12 cellular contexts compared by ENCODE assay signal in genomic region chr5:145854651-145855258, GRCh38. TPM values are rescaled to one million over a fixed set of nuclear protein-coding genes. Genes with fewer than 3 reads are reported as not detected.
DNase-seq lines count a peak whose midpoint lies in the region; ATAC-seq, FAIRE-seq and TF ChIP-seq lines count a peak whose summit lies in the region.
"Had no signal": no experiment of that assay in that cellular context is flagged by ENCODE, and none has a peak within 500 bp of the region (broad histone marks: within the 10 kb centered on the region; RNA-seq: fewer than 3 reads in every experiment).

No MANE protein-coding gene starts in this region.

- H3K9ac ChIP-seq in H1 (replicated peaks in 1 of 4; ENCODE audit: extremely low read depth in 1 of 4, low read depth in 3 of 4, low read length in 3 of 4) = no peak overlapping the region

- H3K79me2 ChIP-seq in H1 (ENCODE audit: control insufficient read depth in 1 of 2, insufficient read depth in 2 of 2, low read length in 2 of 2) = no peaks in the 10 kb centered on the region
- no peaks in the 10 kb centered on the region for H3K79me2 ChIP-seq in osteoblast (ENCODE audit: insufficient read depth, low read length)

- H3K9me3 ChIP-seq in H1 (ENCODE audit: insufficient read depth in 2 of 2, low read depth in 1 of 2, low read length in 1 of 2) = no peaks in the 10 kb centered on the region
- H3K9me3 ChIP-seq in osteoblast (ENCODE audit: low read depth, low read length) = no peaks in the 10 kb centered on the region
- no peaks in the 10 kb centered on the region for H3K9me3 ChIP-seq in suprapubic skin

- no peaks in the 10 kb centered on the region for H4K20me1 ChIP-seq in H1 (replicated peaks in 1 of 2; ENCODE audit: control insufficient read depth in 1 of 2, insufficient read depth in 2 of 2, low read length in 2 of 2)
- H4K20me1 ChIP-seq in osteoblast (ENCODE audit: insufficient read depth, low read length) = no peaks in the 10 kb centered on the region

- 87% methylated on average over 2 of the region's 2 CpGs; no CpG with 5 or more reads in 1 of the 2 experiments for WGBS in H1 (ENCODE audit: extremely low coverage in 1 of 2, insufficient coverage in 1 of 2, insufficient read length in 1 of 2, insufficient replicate concordance in 2 of 2, low coverage in 1 of 2, low lambda C conversion rate in 2 of 2, missing lambda C conversion rate in 1 of 2), 2 experiments
- WGBS in suprapubic skin = 68% methylated on average over 2 of the region's 2 CpGs

- H3K4ac ChIP-seq in H1 (replicated peaks; ENCODE audit: insufficient read length, low read depth, low read length) = no peak overlapping the region

- no peaks in the 10 kb centered on the region for H3K79me1 ChIP-seq in H1 (ENCODE audit: low read depth, low read length)

- H4K5ac ChIP-seq in H1 (ENCODE audit: insufficient read length, low read depth, low read length) = no peak overlapping the region

- no peak overlapping the region; the same call in 1 of the 2 replicates for H2BK12ac ChIP-seq in H1 (ENCODE audit: low read depth, low read length)

- TF ChIP-seq POLR2A in H1 (IDR thresholded peaks at IDR 0.05; ENCODE audit: control extremely low read depth in 1 of 2, low read depth in 2 of 2, low read length in 2 of 2) (no peak), suprapubic skin (IDR thresholded peaks at IDR 0.05) (no peak)

- no peak overlapping the region for H3K4me3 Mint-ChIP-seq in activated CD4-positive, alpha-beta memory T cell treated with anti-CD3 and anti-CD28 coated beads, Interleukin-2, amount 10 ng/mL, durations not matched to agents 7 days and 5 days
- H3K4me3 Mint-ChIP-seq: central memory CD8-positive, alpha-beta T cell; naive B cell had no signal

- no peak for TF ChIP-seq RAD21 in H1 (IDR thresholded peaks at IDR 0.05 in 1 of 2, conservative IDR thresholded peaks at IDR 0.05 in 1 of 2; ENCODE audit: low read depth in 2 of 2, low read length in 2 of 2)

- no peak overlapping the region for H2AK5ac ChIP-seq in H1 (ENCODE audit: low read depth, low read length)

- H3K27ac ChIP-seq in H1 (ENCODE audit: low read depth, low read length) = no peak overlapping the region
- peak overlapping the region; percentile 59 for H3K27ac ChIP-seq in osteoblast (ENCODE audit: low read depth, low read length)
- no peak overlapping the region for H3K27ac ChIP-seq in suprapubic skin

- TF ChIP-seq CTCF in H1 (IDR thresholded peaks at IDR 0.05; ENCODE audit: control extremely low read depth in 1 of 3, insufficient read depth in 1 of 3, low read depth in 1 of 3, low read length in 3 of 3) (no peak), osteoblast (IDR thresholded peaks at IDR 0.05; ENCODE audit: extremely low read depth, low read depth, low read length) (no peak), suprapubic skin (IDR thresholded peaks at IDR 0.05) (no peak)

- H2BK20ac ChIP-seq in H1 (ENCODE audit: low read length) = no peak overlapping the region

- no peaks in the 10 kb centered on the region for H3K27me3 ChIP-seq in H1 (replicated peaks in 1 of 4; ENCODE audit: control insufficient read depth in 3 of 4, extremely low read depth in 1 of 4, insufficient read depth in 3 of 4, low read length in 3 of 4)
- no peaks in the 10 kb centered on the region for H3K27me3 ChIP-seq in osteoblast (ENCODE audit: insufficient read depth, low read length)
- H3K27me3 ChIP-seq in suprapubic skin = no peaks in the 10 kb centered on the region

- DNase-seq in GM04503 (ENCODE audit: low read depth) (peak; percentile 44), NOMO-1 treated with DMSO at 0.1 percent for 48 hours (lab: John Stamatoyannopoulos, UW; ENCODE audit: unreplicated experiment) (peak; percentile 53), H1 (ENCODE audit: low read depth in 1 of 2, low spot score in 2 of 2) (no peak), osteoblast (ENCODE audit: insufficient read length, low spot score, missing footprints) (peak; percentile 84), suprapubic skin (ENCODE audit: low spot score in 2 of 2) (no peak)
- no peak for DNase-seq in activated CD4-positive, alpha-beta memory T cell treated with anti-CD3 and anti-CD28 coated beads, Interleukin-2, amount 10 ng/mL, durations not matched to agents 7 days and 5 days
- DNase-seq: naive B cell had no signal

- CTCF ChIA-PET in H1 (lab: Charles Lee; ENCODE audit: partially characterized antibody) = interaction anchor here (0.6 to 3.4 kb wide), 6 partner anchors 20 to 187 kb away, joined by 3 to 23 read pairs (median 3); partner anchors contain the start of gene PRELID2
- CTCF ChIA-PET in activated CD4-positive, alpha-beta memory T cell treated with anti-CD3 and anti-CD28 coated beads, Interleukin-2, amount 10 ng/mL, durations not matched to agents 7 days and 5 days (lab: Charles Lee) = no interaction called here

- H3K4me1 ChIP-seq in H1 (replicated peaks in 1 of 4; ENCODE audit: control insufficient read depth in 3 of 4, insufficient read depth in 4 of 4, low read length in 3 of 4) (peaks cover 3 to 5% (median 3%) of the 10 kb centered on the region in 4 experiments; a peak in 5 of 7 replicates), osteoblast (ENCODE audit: insufficient read depth, low read length) (peaks cover 31% of the 10 kb centered on the region), suprapubic skin (peaks cover 28% of the 10 kb centered on the region)

- H2BK120ac ChIP-seq in H1 (replicated peaks; ENCODE audit: low read depth, low read length) = no peak overlapping the region

- H4K91ac ChIP-seq in H1 (replicated peaks; ENCODE audit: insufficient read length, low read length) = no peak overlapping the region

- no peak overlapping the region for H3K18ac ChIP-seq in H1 (ENCODE audit: extremely low read depth, low read length)

- H2BK5ac ChIP-seq in H1 (ENCODE audit: low read depth, low read length) = no peak overlapping the region

- no peaks in the 10 kb centered on the region for H3K36me3 ChIP-seq in H1 (ENCODE audit: control insufficient read depth in 2 of 4, insufficient read depth in 4 of 4, low read length in 3 of 4)
- H3K36me3 ChIP-seq in osteoblast (ENCODE audit: insufficient read depth, low read length) = no peaks in the 10 kb centered on the region
- no peaks in the 10 kb centered on the region for H3K36me3 ChIP-seq in suprapubic skin

- no peaks in the 10 kb centered on the region for H3K36me3 Mint-ChIP-seq in activated CD4-positive, alpha-beta memory T cell treated with anti-CD3 and anti-CD28 coated beads, Interleukin-2, amount 10 ng/mL, durations not matched to agents 7 days and 5 days (ENCODE audit: low read depth)
- H3K36me3 Mint-ChIP-seq: naive B cell had no signal

- no peak overlapping the region for H3K23ac ChIP-seq in H1 (ENCODE audit: insufficient read length)

- H2AFZ ChIP-seq in H1 (ENCODE audit: low read length) (peak overlapping the region; percentile 55; the same call in 1 of the 2 replicates), osteoblast (ENCODE audit: low read length) (peak overlapping the region; percentile 68)

- no peak overlapping the region for H3K27ac Mint-ChIP-seq in activated CD4-positive, alpha-beta memory T cell treated with anti-CD3 and anti-CD28 coated beads, Interleukin-2, amount 10 ng/mL, durations not matched to agents 7 days and 5 days
- H3K27ac Mint-ChIP-seq: naive B cell had no signal

- POLR2A ChIA-PET in H1 (lab: Charles Lee; ENCODE audit: partially characterized antibody) = no interaction called here
- POLR2A ChIA-PET in activated CD4-positive, alpha-beta memory T cell treated with anti-CD3 and anti-CD28 coated beads, Interleukin-2, amount 10 ng/mL, durations not matched to agents 7 days and 5 days (lab: Charles Lee) = no interaction called here

- H3K4me2 ChIP-seq in H1 (ENCODE audit: insufficient read depth in 1 of 2, low read depth in 2 of 2, low read length in 2 of 2) (no peak overlapping the region), osteoblast (ENCODE audit: insufficient read depth, low read length) (peak overlapping the region; percentile 30)

- H3K23me2 ChIP-seq in H1 (ENCODE audit: low read depth, low read length) = peaks cover 2% of the 10 kb centered on the region; the same call in 1 of the 2 replicates

- no peak for FAIRE-seq in H1 (lab: Jason Lieb, UNC)
- FAIRE-seq: GM12892 had no signal

- H3K4me1 Mint-ChIP-seq in activated CD4-positive, alpha-beta memory T cell treated with anti-CD3 and anti-CD28 coated beads, Interleukin-2, amount 10 ng/mL, durations not matched to agents 7 days and 5 days = no peaks in the 10 kb centered on the region
- H3K4me1 Mint-ChIP-seq: central memory CD8-positive, alpha-beta T cell had no signal

- H3K4me3 ChIP-seq in H1 (ENCODE audit: extremely low read depth in 1 of 4, insufficient read depth in 2 of 4, low read depth in 3 of 4, low read length in 4 of 4) (no peak overlapping the region), osteoblast (ENCODE audit: insufficient read depth, low read length) (no peak overlapping the region), suprapubic skin (no peak overlapping the region)

- no peak overlapping the region for H3K56ac ChIP-seq in H1 (replicated peaks; ENCODE audit: insufficient read length, low read depth, low read length)

- H2BK15ac ChIP-seq in H1 (ENCODE audit: low read length) = no peak overlapping the region

- ATAC-seq in GM19463 (IDR thresholded peaks at IDR 0.05; ENCODE audit: unreplicated experiment) = no peak
- ATAC-seq in HG03095 (IDR thresholded peaks at IDR 0.05; ENCODE audit: unreplicated experiment) = no peak

- no peaks in the 10 kb centered on the region for H3K9me3 Mint-ChIP-seq in activated CD4-positive, alpha-beta memory T cell treated with anti-CD3 and anti-CD28 coated beads, Interleukin-2, amount 10 ng/mL, durations not matched to agents 7 days and 5 days
- H3K9me3 Mint-ChIP-seq: central memory CD8-positive, alpha-beta T cell; naive B cell had no signal

- H3K27me3 Mint-ChIP-seq in activated CD4-positive, alpha-beta memory T cell treated with anti-CD3 and anti-CD28 coated beads, Interleukin-2, amount 10 ng/mL, durations not matched to agents 7 days and 5 days = peaks cover 7% of the 10 kb centered on the region
- H3K27me3 Mint-ChIP-seq: central memory CD8-positive, alpha-beta T cell had no signal

- no peak for TF ChIP-seq EP300 in H1 (IDR thresholded peaks at IDR 0.05; ENCODE audit: borderline replicate concordance in 1 of 2, low read depth in 2 of 2, low read length in 2 of 2)
- TF ChIP-seq EP300 in suprapubic skin (IDR thresholded peaks at IDR 0.05) = no peak

- H3K14ac ChIP-seq in H1 (ENCODE audit: insufficient read length) = no peak overlapping the region

- peak overlapping the region; percentile 45; the same call in 1 of the 2 replicates for H4K8ac ChIP-seq in H1 (ENCODE audit: extremely low read depth, insufficient read depth, low read length)

RNA-seq across cellular contexts. Expression of gene GRXCR2, which starts 18.1 kb away (rescaled TPM):
- not detected in 2 replicates for total RNA-seq in H1 (2021; fragmentation: NEBNext Ultra II Directional; extraction: Animal tissue kit (Norgen Biotek cat#: 25700))
- polyA plus RNA-seq in H1 (2011; rRNA removed) = not detected in 2 replicates
- polyA plus RNA-seq in H1 (2011; cell fraction: cytosol; rRNA removed) = not detected
- polyA plus RNA-seq in H1 (2011; cell fraction: nucleus; rRNA removed) = not detected
- not detected in 4 replicates for polyA plus RNA-seq in H1 (2012, experiment 1 of 2)
- not detected for polyA plus RNA-seq in H1 (2012, experiment 2 of 2)
- polyA plus RNA-seq in H1 (2013, experiment 1 of 2) = not detected
- polyA plus RNA-seq in H1 (2013, experiment 2 of 2) = not detected
- polyA minus RNA-seq in H1 (2011; rRNA and poly(A)+ RNA removed) = not detected in 2 replicates
- not detected for polyA minus RNA-seq in H1 (2011; cell fraction: cytosol; rRNA and poly(A)+ RNA removed)
- polyA minus RNA-seq in H1 (2011; cell fraction: nucleus; rRNA and poly(A)+ RNA removed) = not detected
- not detected in 2 replicates for total RNA-seq in osteoblast
- under 1 TPM in 2 of 4 donors, not detected in 2; 0.47 to 0.76 TPM for total RNA-seq in suprapubic skin
- total RNA-seq in activated CD4-positive, alpha-beta memory T cell treated with anti-CD3 and anti-CD28 coated beads, Interleukin-2, amount 10 ng/mL, durations not matched to agents 7 days and 5 days = not detected
- total RNA-seq: T-helper 1 cell treated with Interleukin-12 subunit alpha and Interleukin-12 subunit beta and Interleukin-4 antibody, amounts not matched to agents 30 ng/mL and 1 ng/mL, for 36 hours had no signal

RNA-seq across cellular contexts. Expression of gene PRELID2, which starts 19.6 kb away (rescaled TPM):
- total RNA-seq in H1 (2021; fragmentation: NEBNext Ultra II Directional; extraction: Animal tissue kit (Norgen Biotek cat#: 25700)) = 7.5 and 7.8 TPM in 2 replicates
- polyA plus RNA-seq in H1 (2011; rRNA removed) = 2.1 and 2.2 TPM in 2 replicates
- 4.0 TPM for polyA plus RNA-seq in H1 (2011; cell fraction: cytosol; rRNA removed)
- 5.9 TPM for polyA plus RNA-seq in H1 (2011; cell fraction: nucleus; rRNA removed)
- 3.6 to 6.1 TPM (median 4.7 TPM) in 4 replicates for polyA plus RNA-seq in H1 (2012, experiment 1 of 2)
- polyA plus RNA-seq in H1 (2012, experiment 2 of 2) = 1.1 TPM
- 7.0 TPM for polyA plus RNA-seq in H1 (2013, experiment 1 of 2)
- polyA plus RNA-seq in H1 (2013, experiment 2 of 2) = 6.1 TPM
- polyA minus RNA-seq in H1 (2011; rRNA and poly(A)+ RNA removed) = 16.3 and 17.9 TPM in 2 replicates
- polyA minus RNA-seq in H1 (2011; cell fraction: cytosol; rRNA and poly(A)+ RNA removed) = 9.2 TPM
- 65.6 TPM for polyA minus RNA-seq in H1 (2011; cell fraction: nucleus; rRNA and poly(A)+ RNA removed)
- 18.0 and 19.5 TPM in 2 replicates for total RNA-seq in osteoblast
- total RNA-seq in suprapubic skin = 10 to 100 TPM in 1 of 4 donors, 1 to 10 TPM in 3; 3.0 to 17.9 (median 4.3) TPM
- total RNA-seq in activated CD4-positive, alpha-beta memory T cell treated with anti-CD3 and anti-CD28 coated beads, Interleukin-2, amount 10 ng/mL, durations not matched to agents 7 days and 5 days = 1 to 10 TPM; 4.3 to 5.2 TPM

Comparison
In these comparisons a context has a peak if more than half of its experiments do, and no peak if none do; other contexts are left out.
1. DNase-seq: peak in GM04503 (single experiment), NOMO-1 treated with DMSO at 0.1 percent for 48 hours (single experiment) and osteoblast (single experiment); none in H1 (0 of 2), suprapubic skin (0 of 2) and activated CD4-positive, alpha-beta memory T cell treated with anti-CD3 and anti-CD28 coated beads, Interleukin-2, amount 10 ng/mL, durations not matched to agents 7 days and 5 days (single experiment).